Comparison of ENCODE assay signal across 1 cellular context in genomic region chr6:149190228-149190831, GRCh38.
TF ChIP-seq lines count a peak whose summit lies in the region.

No MANE protein-coding gene starts in this region.

TF ChIP-seq in WTC11, 78 proteins besides CTCF, POLR2A, EP300 and RAD21 (continued from another document):
- TF ChIP-seq PREB (CRISPR knock-in tag; IDR thresholded peaks at IDR 0.05; ENCODE audit: borderline replicate concordance) = no peak
- TF ChIP-seq ZNF416 (CRISPR knock-in tag; IDR thresholded peaks at IDR 0.05) = no peak
- TF ChIP-seq ERG (CRISPR knock-in tag; IDR thresholded peaks at IDR 0.05) = no peak
- TF ChIP-seq STAT6 (CRISPR knock-in tag; conservative IDR thresholded peaks at IDR 0.05; ENCODE audit: low read depth) = no peak
- no peak for TF ChIP-seq SMAD3 (CRISPR knock-in tag; IDR thresholded peaks at IDR 0.05; ENCODE audit: borderline replicate concordance)
- TF ChIP-seq NFE2L1 (CRISPR knock-in tag; IDR thresholded peaks at IDR 0.05) = no peak
- TF ChIP-seq ATF6 (CRISPR knock-in tag; IDR thresholded peaks at IDR 0.05) = no peak
